ENCODE assay signal across 12 cellular contexts in the genomic region with DNA sequence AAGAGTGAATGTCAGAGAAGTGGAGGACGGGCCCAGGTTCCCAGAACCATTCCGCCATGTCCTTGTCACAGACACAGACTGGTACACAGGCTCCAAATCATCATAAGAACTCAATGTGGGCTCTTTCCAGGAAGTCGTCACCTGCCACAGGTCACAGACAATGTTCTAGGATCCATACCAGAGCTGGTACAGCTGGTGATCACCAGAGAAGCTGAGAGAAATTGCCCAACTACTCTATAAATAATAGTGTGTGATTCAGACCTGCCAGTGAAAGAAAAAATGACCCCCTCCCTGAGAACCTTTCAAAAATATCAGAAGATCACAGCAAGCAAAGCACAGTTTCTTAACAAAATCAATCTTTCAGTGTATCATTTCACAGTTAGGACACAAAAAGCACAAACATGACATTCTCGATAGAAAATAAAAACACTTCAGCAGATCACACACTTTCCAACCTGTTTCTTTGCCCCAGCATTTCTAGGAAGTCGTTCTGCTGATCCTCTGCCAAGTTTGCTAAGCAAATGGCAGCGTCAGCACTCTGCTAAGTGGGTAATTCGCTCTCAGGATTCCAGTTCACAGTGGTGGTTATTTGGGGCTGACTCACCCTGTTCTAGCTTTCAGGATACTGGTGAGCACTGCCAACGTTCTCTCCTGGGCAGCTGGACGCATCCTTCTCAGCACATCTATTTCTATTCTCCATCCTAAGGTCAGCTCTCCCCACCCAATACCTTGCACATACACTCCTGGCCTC.
DNase-seq lines count a peak whose midpoint lies in the region; ATAC-seq and TF ChIP-seq lines count a peak whose summit lies in the region.
"Had no signal": no experiment of that assay in that cellular context is flagged by ENCODE, and none has a peak within 500 bp of the region (broad histone marks: within the 10 kb centered on the region; RNA-seq: fewer than 3 reads in every experiment).

No MANE protein-coding gene starts in this region.

- H3K27ac ChIP-seq in RWPE1 (peak overlapping the region; percentile 78), lower lobe of right lung (no peak overlapping the region)
- H3K27ac ChIP-seq: epithelial cell of prostate had no signal

- TF ChIP-seq CTCF in RWPE1 (conservative IDR thresholded peaks at IDR 0.05; ENCODE audit: low read depth): no peak
- TF ChIP-seq CTCF in lower lobe of right lung (IDR thresholded peaks at IDR 0.05): no peak

- no peaks in the 10 kb centered on the region for H3K4me1 ChIP-seq in lower lobe of right lung

- no peaks in the 10 kb centered on the region for H3K36me3 ChIP-seq in lower lobe of right lung

- no peaks in the 10 kb centered on the region for H3K9me3 ChIP-seq in lower lobe of right lung

- POLR2A ChIA-PET in RWPE1 (lab: Yijun Ruan, JAX; ENCODE audit: low non-redundant PET): interaction anchor here (0.6 kb wide), 1 partner anchor 468 kb away, joined by 3 read pairs; no protein-coding TSS in a partner anchor

- peak; percentile 57 to 97 for ATAC-seq in left cardiac atrium
- peak; percentile 78 to 80 for ATAC-seq in lower lobe of right lung
- no peak for ATAC-seq in GM21576 (IDR thresholded peaks at IDR 0.05; ENCODE audit: unreplicated experiment)
- ATAC-seq in GM18519 (IDR thresholded peaks at IDR 0.05; ENCODE audit: low FRiP score, unreplicated experiment): no peak

- DNase-seq in left cardiac atrium (peak; percentile 39), cardiac septum (ENCODE audit: low spot score) (no peak), RWPE1 (ENCODE audit: low spot score) (peak; percentile 41), lower lobe of right lung (no peak), NCI-H446 (lab: John Stamatoyannopoulos, UW) (no peak), EL (no peak)
- DNase-seq: activated naive CD4-positive, alpha-beta T cell treated with Interleukin-2 at 50 U/mL for 16 hours; MM.1S; NCI-H69 had no signal

- CTCF ChIA-PET in RWPE1 (lab: Yijun Ruan, JAX): no interaction called here

- H3K4me3 ChIP-seq in lower lobe of right lung: no peak overlapping the region

- intact Hi-C loops in left cardiac atrium (cut with DNase I) (no loop called here), cardiac septum (cut with DNase I) (no loop called here), lower lobe of right lung (cut with DNase I) (no loop called here)

- H3K27me3 ChIP-seq in lower lobe of right lung (ENCODE audit: low read depth): no peaks in the 10 kb centered on the region

Comparison
In these comparisons a context has a peak if more than half of its experiments do, and no peak if none do; other contexts are left out.
1. DNase-seq: peak in left cardiac atrium (single experiment) and RWPE1 (single experiment); none in cardiac septum (single experiment), lower lobe of right lung (single experiment), NCI-H446 (0 of 2) and EL (single experiment).
2. ATAC-seq: peak in left cardiac atrium (2 of 2) and lower lobe of right lung (2 of 2); none in GM21576 (single experiment) and GM18519 (single experiment).